ENCODE assay signal across 1 cellular context in the genomic region with DNA sequence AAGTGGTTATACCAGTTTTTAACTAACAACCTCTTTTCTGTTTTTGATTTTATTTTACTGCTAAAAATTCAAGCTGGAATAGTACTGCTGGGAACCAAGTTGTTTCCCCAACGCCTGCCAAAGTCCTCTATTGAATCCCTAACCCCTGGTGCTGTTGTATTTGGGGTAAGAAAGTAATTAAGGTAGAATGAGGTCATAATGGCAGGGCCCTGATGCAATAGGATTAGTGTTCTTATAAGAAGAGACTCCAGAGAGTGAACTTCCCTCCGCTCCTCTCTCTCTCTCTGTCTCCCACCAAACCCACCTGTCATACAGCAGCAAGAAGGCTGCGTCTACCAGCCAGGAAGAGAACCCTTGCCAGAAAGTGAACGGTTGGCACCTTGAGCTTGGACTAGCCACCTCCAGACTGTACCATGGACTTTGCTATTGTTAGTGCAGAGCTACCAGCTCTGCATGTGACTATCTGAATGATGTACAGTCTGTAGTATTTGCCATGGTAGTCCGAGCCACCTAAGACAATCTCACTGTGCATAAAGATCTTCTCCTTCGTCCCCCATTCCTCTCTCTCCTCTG.
TF ChIP-seq lines count a peak whose summit lies in the region.

No MANE protein-coding gene starts in this region.

TF ChIP-seq in H1, 55 proteins besides CTCF, POLR2A, EP300 and RAD21:
- no peak for TF ChIP-seq SIX5 (IDR thresholded peaks at IDR 0.05; ENCODE audit: low read depth, low read length)
